ENCODE assay signal across 9 cellular contexts in genomic region chr7:1087462-1087809, GRCh38. TPM values are rescaled to one million over a fixed set of nuclear protein-coding genes. Genes with fewer than 3 reads are reported as not detected.
DNase-seq lines count a peak whose midpoint lies in the region; ATAC-seq and TF ChIP-seq lines count a peak whose summit lies in the region.
"Had no signal": no experiment of that assay in that cellular context is flagged by ENCODE, and none has a peak within 500 bp of the region (broad histone marks: within the 10 kb centered on the region; RNA-seq: fewer than 3 reads in every experiment).

No MANE protein-coding gene starts in this region.

- H3K27ac Mint-ChIP-seq in T-cell = peak overlapping the region in 1 of 2 donors; percentile 48

- no peaks in the 10 kb centered on the region for H3K27me3 Mint-ChIP-seq in T-cell

- peak overlapping the region in 1 of 3 donors; percentile 76 for H3K9ac ChIP-seq in skeletal muscle tissue (ENCODE audit: low read depth in 1 of 3, low read length in 3 of 3)

- no peak overlapping the region for H3K27ac ChIP-seq in skeletal muscle tissue (ENCODE audit: low read depth, low read length)
- H3K27ac ChIP-seq: SJCRH30 had no signal

- CTCF ChIA-PET in T-cell (lab: Charles Lee) = no interaction called here

- no peaks in the 10 kb centered on the region for H3K9me3 Mint-ChIP-seq in T-cell

- H3K4me1 Mint-ChIP-seq in T-cell = peaks cover 9 to 15% (median 10%) of the 10 kb centered on the region in 3 donors

- H3K36me3 Mint-ChIP-seq in T-cell = peaks cover 4% of the 10 kb centered on the region

- H3K4me3 Mint-ChIP-seq in T-cell = peak overlapping the region in 2 of 3 donors; percentile 69 to 73

- H3K4me3 ChIP-seq in fibroblast of villous mesenchyme (ENCODE audit: low read depth, low read length) (peak overlapping the region; percentile 63), skeletal muscle tissue (ENCODE audit: low read length in 3 of 3) (peak overlapping the region in 2 of 3 donors; percentile 63 to 75)
- H3K4me3 ChIP-seq: SJCRH30 had no signal

- peaks cover 0 to 4% (median 0%) of the 10 kb centered on the region in 3 donors for H3K36me3 ChIP-seq in skeletal muscle tissue (ENCODE audit: control insufficient read depth in 3 of 3, insufficient read depth in 3 of 3, low read length in 3 of 3)
- H3K36me3 ChIP-seq: SJCRH30 had no signal

- H3K27me3 ChIP-seq in skeletal muscle tissue (ENCODE audit: control insufficient read depth in 3 of 3, insufficient read depth in 3 of 3, low read length in 3 of 3) = no peaks in the 10 kb centered on the region
- H3K27me3 ChIP-seq: SJCRH30 had no signal

- H3K9me3 ChIP-seq in skeletal muscle tissue (ENCODE audit: control insufficient read depth in 3 of 3, low read length in 3 of 3) = no peaks in the 10 kb centered on the region
- H3K9me3 ChIP-seq: SJCRH30 had no signal

- TF ChIP-seq CTCF in fibroblast of villous mesenchyme (IDR thresholded peaks at IDR 0.05; ENCODE audit: insufficient read depth, low read depth, low read length) = no peak

- peak; percentile 72 for DNase-seq in GM03348 (ENCODE audit: low spot score)
- no peak for DNase-seq in T-cell
- DNase-seq in fibroblast of villous mesenchyme (ENCODE audit: low read depth) = peak; percentile 53
- no peak for DNase-seq in NCI-H2029 treated with DMSO at 0.1 percent for 48 hours (lab: John Stamatoyannopoulos, UW)
- DNase-seq in activated CD4-positive, alpha-beta T cell treated with anti-CD3 and anti-CD28 coated beads for 48 hours = no peak
- DNase-seq in NCI-H510A treated with DMSO at 0.1 percent for 48 hours (lab: John Stamatoyannopoulos, UW) = no peak
- DNase-seq in activated gamma-delta T cell (lab: John Stamatoyannopoulos, UW) = no peak

- POLR2A ChIA-PET in T-cell (lab: Charles Lee) = no interaction called here

- ATAC-seq in T-cell (replicated peaks in 1 of 4) = no peak

- peaks cover 16 to 17% (median 16%) of the 10 kb centered on the region in 3 donors for H3K4me1 ChIP-seq in skeletal muscle tissue (ENCODE audit: control insufficient read depth in 3 of 3, insufficient read depth in 3 of 3, low read length in 3 of 3)

RNA-seq across cellular contexts. Expression of gene GPER1, which starts 0.5 kb away (rescaled TPM):
- total RNA-seq in T-cell = under 1 TPM in 3 of 5 donors, not detected in 2; 0.23 to 0.41 (median 0.26) TPM
- 1.9 and 2.6 TPM in 2 replicates for total RNA-seq in fibroblast of villous mesenchyme
- 5.2 TPM for total RNA-seq in skeletal muscle tissue
- total RNA-seq: SJCRH30 had no signal

RNA-seq across cellular contexts. Expression of gene GPR146, which starts 43.1 kb away (rescaled TPM):
- total RNA-seq in T-cell (10 to 100 TPM; 11.9 to 14.7 (median 13.0) TPM), fibroblast of villous mesenchyme (under 0.01 TPM in 1 of 2 replicates, not detected in the other), skeletal muscle tissue (5.2 TPM)

Comparison
In these comparisons a context has a peak if more than half of its experiments do, and no peak if none do; other contexts are left out.
1. DNase-seq: peak in GM03348 (single experiment) and fibroblast of villous mesenchyme (single experiment); none in T-cell (0 of 34), NCI-H2029 treated with DMSO at 0.1 percent for 48 hours (single experiment), activated CD4-positive, alpha-beta T cell treated with anti-CD3 and anti-CD28 coated beads for 48 hours (single experiment), NCI-H510A treated with DMSO at 0.1 percent for 48 hours (single experiment) and activated gamma-delta T cell (single experiment).